21 cellular contexts compared by ENCODE assay signal in genomic region chr9:20865357-20865756, GRCh38.
DNase-seq lines count a peak whose midpoint lies in the region; ATAC-seq and TF ChIP-seq lines count a peak whose summit lies in the region.
"Had no signal": no experiment of that assay in that cellular context is flagged by ENCODE, and none has a peak within 500 bp of the region (broad histone marks: within the 10 kb centered on the region; RNA-seq: fewer than 3 reads in every experiment).

No MANE protein-coding gene starts in this region.

- H3K4me3 ChIP-seq in IMR-90 (ENCODE audit: insufficient read depth, low read depth, low read length): no peak overlapping the region
- H3K4me3 ChIP-seq in naive thymus-derived CD4-positive, alpha-beta T cell (ENCODE audit: low read length): no peak overlapping the region
- H3K4me3 ChIP-seq: neural progenitor cell, sigmoid colon, upper lobe of left lung had no signal

- H3K27ac ChIP-seq in IMR-90 (ENCODE audit: insufficient read depth, low read length): no peak overlapping the region
- no peak overlapping the region for H3K27ac ChIP-seq in naive thymus-derived CD4-positive, alpha-beta T cell (ENCODE audit: low read depth, low read length)
- H3K27ac ChIP-seq: neural progenitor cell, sigmoid colon, upper lobe of left lung had no signal

- no peaks in the 10 kb centered on the region for H3K4me1 ChIP-seq in IMR-90 (ENCODE audit: control insufficient read depth, insufficient read depth, low read length)
- no peaks in the 10 kb centered on the region for H3K4me1 ChIP-seq in naive thymus-derived CD4-positive, alpha-beta T cell (ENCODE audit: control insufficient read depth in 2 of 2, insufficient read depth in 2 of 2, low read length in 2 of 2)
- H3K4me1 ChIP-seq: sigmoid colon, upper lobe of left lung had no signal

- H3K56ac ChIP-seq in IMR-90 (ENCODE audit: extremely low read depth, insufficient read depth, low read length): no peak overlapping the region

- ATAC-seq in activated CD4-positive, CD25-positive, alpha-beta regulatory T cell treated with anti-CD3 and anti-CD28 coated beads, Interleukin-2, amount 50 U/mL, for 24 hours: peak; percentile 46 to 84
- ATAC-seq in IMR-90 (ENCODE audit: low read depth) (no peak), esophagus mucosa (no peak), HG02610 (IDR thresholded peaks at IDR 0.05; ENCODE audit: unreplicated experiment) (no peak), GM18520 (IDR thresholded peaks at IDR 0.05; ENCODE audit: unreplicated experiment) (no peak)
- ATAC-seq in activated T-helper 17 cell treated with anti-CD3 and anti-CD28 coated beads, Interleukin-2, amount 50 U/mL, for 72 hours (replicated peaks): peak; percentile 44
- ATAC-seq in naive thymus-derived CD4-positive, alpha-beta T cell: peak; percentile 48

- DNase-seq in activated CD4-positive, CD25-positive, alpha-beta regulatory T cell (lab: John Stamatoyannopoulos, UW): no peak
- DNase-seq in IMR-90: no peak
- no peak for DNase-seq in naive thymus-derived CD4-positive, alpha-beta T cell
- DNase-seq: 8988T; activated CD4-positive, alpha-beta T cell treated with anti-CD3 and anti-CD28 coated beads, Interleukin-2, amount 50 U/mL, for 48 hours; GDM1; Kasumi-1; kidney glomerular epithelial cell; NCI-H1092 treated with DMSO at 0.1 percent for 48 hours; NCI-H2029; NCI-H226; sigmoid colon; T-helper 9 cell; upper lobe of left lung had no signal

- no peaks in the 10 kb centered on the region for H4K20me1 ChIP-seq in IMR-90 (ENCODE audit: insufficient read depth, low read length)

- no peaks in the 10 kb centered on the region for H3K9me3 Mint-ChIP-seq in activated T-helper 17 cell treated with anti-CD3 and anti-CD28 coated beads, Interleukin-2, amount 50 U/mL, for 72 hours
- peaks cover 0 to 3% (median 0%) of the 10 kb centered on the region in 11 donors for H3K9me3 Mint-ChIP-seq in naive thymus-derived CD4-positive, alpha-beta T cell
- H3K9me3 Mint-ChIP-seq: activated naive CD4-positive, alpha-beta T cell treated with anti-CD3 and anti-CD28 coated beads, Interleukin-2, amount 50 U/mL, for 24 hours; neural progenitor cell had no signal

- WGBS in IMR-90 (ENCODE audit: extremely low coverage in 2 of 2, insufficient read length in 1 of 2), 2 experiments: no CpG with 5 or more reads among the region's 4 CpGs

- H3K27ac Mint-ChIP-seq in activated T-helper 17 cell treated with anti-CD3 and anti-CD28 coated beads, Interleukin-2, amount 50 U/mL, for 72 hours: no peak overlapping the region
- H3K27ac Mint-ChIP-seq in naive thymus-derived CD4-positive, alpha-beta T cell: no peak overlapping the region
- H3K27ac Mint-ChIP-seq: activated naive CD4-positive, alpha-beta T cell treated with anti-CD3 and anti-CD28 coated beads, Interleukin-2, amount 50 U/mL, for 24 hours; neural progenitor cell had no signal

- CTCF ChIA-PET in IMR-90 (lab: Yijun Ruan, JAX): no interaction called here
- CTCF ChIA-PET in naive thymus-derived CD4-positive, alpha-beta T cell (lab: Charles Lee): interaction anchor here (0.6 kb wide), 1 partner anchor 76 kb away, joined by 3 read pairs; no protein-coding TSS in a partner anchor

- H3K4me1 Mint-ChIP-seq in activated T-helper 17 cell treated with anti-CD3 and anti-CD28 coated beads, Interleukin-2, amount 50 U/mL, for 72 hours: no peaks in the 10 kb centered on the region
- peaks cover 0 to 3% (median 0%) of the 10 kb centered on the region in 7 donors for H3K4me1 Mint-ChIP-seq in naive thymus-derived CD4-positive, alpha-beta T cell

- no peaks in the 10 kb centered on the region for H3K27me3 ChIP-seq in IMR-90 (ENCODE audit: control insufficient read depth, insufficient read depth, low read length)
- H3K27me3 ChIP-seq in naive thymus-derived CD4-positive, alpha-beta T cell (ENCODE audit: control insufficient read depth in 2 of 2, insufficient read depth in 2 of 2, low read length in 2 of 2): no peaks in the 10 kb centered on the region
- H3K27me3 ChIP-seq: neural progenitor cell, sigmoid colon, upper lobe of left lung had no signal

- H3K4me2 ChIP-seq in IMR-90 (ENCODE audit: low read depth, low read length): no peak overlapping the region
- H3K4me2 ChIP-seq: neural progenitor cell had no signal

- 0 out of 2 replicates have a peak, but pooled peaks cover 1% of the 10 kb centered on the region for H3K36me3 ChIP-seq in IMR-90 (ENCODE audit: control insufficient read depth, insufficient read depth, low read length)
- no peaks in the 10 kb centered on the region for H3K36me3 ChIP-seq in naive thymus-derived CD4-positive, alpha-beta T cell (ENCODE audit: control insufficient read depth in 2 of 3, insufficient read depth in 3 of 3, low read length in 3 of 3)
- H3K36me3 ChIP-seq: neural progenitor cell, sigmoid colon had no signal

- no peaks in the 10 kb centered on the region for H3K27me3 Mint-ChIP-seq in activated T-helper 17 cell treated with anti-CD3 and anti-CD28 coated beads, Interleukin-2, amount 50 U/mL, for 72 hours
- no peaks in the 10 kb centered on the region for H3K27me3 Mint-ChIP-seq in naive thymus-derived CD4-positive, alpha-beta T cell
- H3K27me3 Mint-ChIP-seq: activated naive CD4-positive, alpha-beta T cell treated with anti-CD3 and anti-CD28 coated beads, Interleukin-2, amount 50 U/mL, for 24 hours had no signal

- no peak overlapping the region for H3K4ac ChIP-seq in IMR-90 (ENCODE audit: low read depth, low read length)

- BruUV-seq in IMR-90 (replicated peaks; lab: Mats Ljungman, UMichigan): no TSS peak

- H2BK20ac ChIP-seq in IMR-90 (ENCODE audit: low read depth, low read length): no peak overlapping the region

- H3K23ac ChIP-seq in IMR-90 (ENCODE audit: low read depth, low read length): no peak overlapping the region

- no peak for TF ChIP-seq POLR2A in IMR-90 (IDR thresholded peaks at IDR 0.05; ENCODE audit: low read depth, low read length)

- POLR2A ChIA-PET in IMR-90 (lab: Charles Lee; ENCODE audit: unreplicated experiment): no interaction called here
- POLR2A ChIA-PET in naive thymus-derived CD4-positive, alpha-beta T cell (lab: Charles Lee): no interaction called here

- H3K14ac ChIP-seq in IMR-90 (replicated peaks; ENCODE audit: low read depth, low read length): peak overlapping the region; percentile 45; the same call in 1 of the 2 replicates

- no peak overlapping the region for H3K18ac ChIP-seq in IMR-90 (ENCODE audit: low read depth, low read length)

- no peak overlapping the region; the same call in 1 of the 2 replicates for H2AK5ac ChIP-seq in IMR-90 (ENCODE audit: low read depth, low read length)

- in situ Hi-C loops in IMR-90 (cut with MboI; ENCODE audit: low sequenced_read_pairs): no loop called here

- no peak overlapping the region for H4K91ac ChIP-seq in IMR-90 (ENCODE audit: insufficient read depth, low read depth, low read length)

- H2AK9ac ChIP-seq in IMR-90 (replicated peaks; ENCODE audit: low read depth, low read length, poor library complexity): no peak overlapping the region

- no peak overlapping the region for H4K8ac ChIP-seq in IMR-90 (ENCODE audit: low read depth in 2 of 2, low read length in 2 of 2)

- H2BK120ac ChIP-seq in IMR-90 (ENCODE audit: low read depth, low read length): no peak overlapping the region

- no peaks in the 10 kb centered on the region for H3K9me1 ChIP-seq in IMR-90 (ENCODE audit: insufficient read depth, low read length)

- H2AFZ ChIP-seq in IMR-90 (replicated peaks; ENCODE audit: low read length, poor library complexity): no peak overlapping the region
- H2AFZ ChIP-seq: neural progenitor cell had no signal

- no peaks in the 10 kb centered on the region for H3K9me3 ChIP-seq in IMR-90 (ENCODE audit: control insufficient read depth, insufficient read depth, low read length)
- H3K9me3 ChIP-seq in naive thymus-derived CD4-positive, alpha-beta T cell (ENCODE audit: control insufficient read depth in 2 of 3, low read length in 3 of 3): no peaks in the 10 kb centered on the region
- H3K9me3 ChIP-seq: sigmoid colon, upper lobe of left lung had no signal

- H3K79me1 ChIP-seq in IMR-90 (ENCODE audit: low read depth in 1 of 2, low read length in 2 of 2): no peaks in the 10 kb centered on the region; a peak in 1 of 4 replicates

- peaks cover 16% of the 10 kb centered on the region for H3K36me3 Mint-ChIP-seq in activated T-helper 17 cell treated with anti-CD3 and anti-CD28 coated beads, Interleukin-2, amount 50 U/mL, for 72 hours (ENCODE audit: low read depth)
- peaks cover 3 to 60% (median 34%) of the 10 kb centered on the region in 5 donors for H3K36me3 Mint-ChIP-seq in naive thymus-derived CD4-positive, alpha-beta T cell

- dilution Hi-C loops in IMR-90 (cut with HindIII; ENCODE audit: low sequenced_read_pairs, unreplicated experiment): no loop called here

- H4K5ac ChIP-seq in IMR-90 (ENCODE audit: low read depth, low read length): no peak overlapping the region

- H3K9ac ChIP-seq in IMR-90 (ENCODE audit: low read depth, low read length): no peak overlapping the region
- H3K9ac ChIP-seq: neural progenitor cell had no signal

- no peak for TF ChIP-seq CTCF in IMR-90 (conservative IDR thresholded peaks at IDR 0.05; ENCODE audit: low read depth, low read length)

- TF ChIP-seq RAD21 in IMR-90 (IDR thresholded peaks at IDR 0.05; ENCODE audit: low read length): no peak

- no peak overlapping the region for H2BK5ac ChIP-seq in IMR-90 (ENCODE audit: low read depth, low read length, poor library complexity, severe bottlenecking)

- intact Hi-C loops in IMR-90 (cut with micrococcal nuclease): no loop called here
- intact Hi-C loops in naive thymus-derived CD4-positive, alpha-beta T cell (cut with micrococcal nuclease): no loop called here

- no peak overlapping the region for H3K4me3 Mint-ChIP-seq in activated T-helper 17 cell treated with anti-CD3 and anti-CD28 coated beads, Interleukin-2, amount 50 U/mL, for 72 hours
- H3K4me3 Mint-ChIP-seq in naive thymus-derived CD4-positive, alpha-beta T cell: no peak overlapping the region
- H3K4me3 Mint-ChIP-seq: activated naive CD4-positive, alpha-beta T cell treated with anti-CD3 and anti-CD28 coated beads, Interleukin-2, amount 50 U/mL, for 24 hours; neural progenitor cell had no signal

- no peak overlapping the region for H2BK15ac ChIP-seq in IMR-90 (ENCODE audit: low read depth, low read length)

TF ChIP-seq in IMR-90, 13 proteins besides CTCF, POLR2A, EP300 and RAD21 (continues in another document):
- TF ChIP-seq SMC3 (IDR thresholded peaks at IDR 0.05; ENCODE audit: low read depth, low read length): no peak
- no peak for TF ChIP-seq ELK1 (IDR thresholded peaks at IDR 0.05; ENCODE audit: borderline replicate concordance, low read depth, low read length)
- no peak for TF ChIP-seq MAFK (IDR thresholded peaks at IDR 0.05; ENCODE audit: low read depth, low read length)
- TF ChIP-seq RCOR1 (IDR thresholded peaks at IDR 0.05; ENCODE audit: insufficient replicate concordance, low read length): no peak
- TF ChIP-seq NFE2L2 (IDR thresholded peaks at IDR 0.05; ENCODE audit: low read depth, low read length): no peak

Comparison
In these comparisons a context has a peak if more than half of its experiments do, and no peak if none do; other contexts are left out.
1. ATAC-seq: peak in activated CD4-positive, CD25-positive, alpha-beta regulatory T cell treated with anti-CD3 and anti-CD28 coated beads, Interleukin-2, amount 50 U/mL, for 24 hours (2 of 2), activated T-helper 17 cell treated with anti-CD3 and anti-CD28 coated beads, Interleukin-2, amount 50 U/mL, for 72 hours (single experiment) and naive thymus-derived CD4-positive, alpha-beta T cell (single experiment); none in IMR-90 (single experiment), esophagus mucosa (single experiment), HG02610 (single experiment) and GM18520 (single experiment).